In the genomic region with DNA sequence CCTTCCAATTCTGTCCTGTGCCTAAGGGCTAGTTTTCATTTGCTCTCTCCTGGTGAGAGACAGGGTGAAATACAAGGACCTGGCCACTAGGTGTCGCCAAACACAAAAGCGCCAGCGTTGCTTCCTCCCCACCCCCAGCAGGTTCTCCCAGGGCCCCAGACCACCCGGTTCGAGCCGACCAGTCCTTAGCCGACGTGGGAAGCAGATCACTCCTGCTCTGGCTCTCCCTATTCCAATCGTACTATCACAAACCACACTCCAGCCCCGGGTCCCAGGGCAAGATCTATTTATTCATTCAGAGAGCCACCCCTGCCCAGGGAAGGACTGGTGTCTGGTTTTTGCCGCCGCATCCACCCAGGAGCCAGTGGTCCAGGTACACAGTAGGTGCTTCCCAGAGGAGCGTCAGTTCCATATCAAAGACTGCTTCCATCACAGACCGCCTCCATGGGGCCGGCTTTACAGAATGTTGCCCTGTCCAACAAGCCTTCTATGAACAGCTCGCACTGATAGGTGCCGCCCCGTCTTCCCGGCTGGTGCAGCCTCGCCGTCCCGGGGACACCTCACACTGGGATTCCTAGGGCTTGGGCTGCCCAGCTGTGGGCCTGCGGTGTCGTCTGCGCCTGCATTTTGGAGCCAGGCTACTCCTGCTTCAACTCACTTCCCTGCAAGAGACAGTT, we compare ENCODE assay signal across 1 cellular context.
TF ChIP-seq lines count a peak whose summit lies in the region.

No MANE protein-coding gene starts in this region.

TF ChIP-seq in HepG2, 621 proteins besides CTCF, POLR2A, EP300 and RAD21 (continued from another document and continues in another):
- TF ChIP-seq, protein P1, sequence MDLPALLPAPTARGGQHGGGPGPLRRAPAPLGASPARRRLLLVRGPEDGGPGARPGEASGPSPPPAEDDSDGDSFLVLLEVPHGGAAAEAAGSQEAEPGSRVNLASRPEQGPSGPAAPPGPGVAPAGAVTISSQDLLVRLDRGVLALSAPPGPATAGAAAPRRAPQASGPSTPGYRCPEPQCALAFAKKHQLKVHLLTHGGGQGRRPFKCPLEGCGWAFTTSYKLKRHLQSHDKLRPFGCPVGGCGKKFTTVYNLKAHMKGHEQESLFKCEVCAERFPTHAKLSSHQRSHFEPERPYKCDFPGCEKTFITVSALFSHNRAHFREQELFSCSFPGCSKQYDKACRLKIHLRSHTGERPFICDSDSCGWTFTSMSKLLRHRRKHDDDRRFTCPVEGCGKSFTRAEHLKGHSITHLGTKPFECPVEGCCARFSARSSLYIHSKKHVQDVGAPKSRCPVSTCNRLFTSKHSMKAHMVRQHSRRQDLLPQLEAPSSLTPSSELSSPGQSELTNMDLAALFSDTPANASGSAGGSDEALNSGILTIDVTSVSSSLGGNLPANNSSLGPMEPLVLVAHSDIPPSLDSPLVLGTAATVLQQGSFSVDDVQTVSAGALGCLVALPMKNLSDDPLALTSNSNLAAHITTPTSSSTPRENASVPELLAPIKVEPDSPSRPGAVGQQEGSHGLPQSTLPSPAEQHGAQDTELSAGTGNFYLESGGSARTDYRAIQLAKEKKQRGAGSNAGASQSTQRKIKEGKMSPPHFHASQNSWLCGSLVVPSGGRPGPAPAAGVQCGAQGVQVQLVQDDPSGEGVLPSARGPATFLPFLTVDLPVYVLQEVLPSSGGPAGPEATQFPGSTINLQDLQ (CRISPR knock-in tag; IDR thresholded peaks at IDR 0.05): no peak
- TF ChIP-seq FIP1L1 (IDR thresholded peaks at IDR 0.05; ENCODE audit: borderline replicate concordance, insufficient read depth, low read depth, low read length): no peak
- TF ChIP-seq ELF3 (CRISPR knock-in tag; IDR thresholded peaks at IDR 0.05): 0 out of 2 replicates have a peak, but pooled peaks have one; percentile 13
- peak; percentile 69; the same call in 1 of the 2 replicates for TF ChIP-seq ZBTB38 (CRISPR knock-in tag; IDR thresholded peaks at IDR 0.05)
- TF ChIP-seq, protein P2, sequence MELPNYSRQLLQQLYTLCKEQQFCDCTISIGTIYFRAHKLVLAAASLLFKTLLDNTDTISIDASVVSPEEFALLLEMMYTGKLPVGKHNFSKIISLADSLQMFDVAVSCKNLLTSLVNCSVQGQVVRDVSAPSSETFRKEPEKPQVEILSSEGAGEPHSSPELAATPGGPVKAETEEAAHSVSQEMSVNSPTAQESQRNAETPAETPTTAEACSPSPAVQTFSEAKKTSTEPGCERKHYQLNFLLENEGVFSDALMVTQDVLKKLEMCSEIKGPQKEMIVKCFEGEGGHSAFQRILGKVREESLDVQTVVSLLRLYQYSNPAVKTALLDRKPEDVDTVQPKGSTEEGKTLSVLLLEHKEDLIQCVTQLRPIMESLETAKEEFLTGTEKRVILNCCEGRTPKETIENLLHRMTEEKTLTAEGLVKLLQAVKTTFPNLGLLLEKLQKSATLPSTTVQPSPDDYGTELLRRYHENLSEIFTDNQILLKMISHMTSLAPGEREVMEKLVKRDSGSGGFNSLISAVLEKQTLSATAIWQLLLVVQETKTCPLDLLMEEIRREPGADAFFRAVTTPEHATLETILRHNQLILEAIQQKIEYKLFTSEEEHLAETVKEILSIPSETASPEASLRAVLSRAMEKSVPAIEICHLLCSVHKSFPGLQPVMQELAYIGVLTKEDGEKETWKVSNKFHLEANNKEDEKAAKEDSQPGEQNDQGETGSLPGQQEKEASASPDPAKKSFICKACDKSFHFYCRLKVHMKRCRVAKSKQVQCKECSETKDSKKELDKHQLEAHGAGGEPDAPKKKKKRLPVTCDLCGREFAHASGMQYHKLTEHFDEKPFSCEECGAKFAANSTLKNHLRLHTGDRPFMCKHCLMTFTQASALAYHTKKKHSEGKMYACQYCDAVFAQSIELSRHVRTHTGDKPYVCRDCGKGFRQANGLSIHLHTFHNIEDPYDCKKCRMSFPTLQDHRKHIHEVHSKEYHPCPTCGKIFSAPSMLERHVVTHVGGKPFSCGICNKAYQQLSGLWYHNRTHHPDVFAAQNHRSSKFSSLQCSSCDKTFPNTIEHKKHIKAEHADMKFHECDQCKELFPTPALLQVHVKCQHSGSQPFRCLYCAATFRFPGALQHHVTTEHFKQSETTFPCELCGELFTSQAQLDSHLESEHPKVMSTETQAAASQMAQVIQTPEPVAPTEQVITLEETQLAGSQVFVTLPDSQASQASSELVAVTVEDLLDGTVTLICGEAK (IDR thresholded peaks at IDR 0.05): no peak
- TF ChIP-seq, protein P2 (CRISPR knock-in tag; IDR thresholded peaks at IDR 0.05): no peak
- TF ChIP-seq, protein P3, sequence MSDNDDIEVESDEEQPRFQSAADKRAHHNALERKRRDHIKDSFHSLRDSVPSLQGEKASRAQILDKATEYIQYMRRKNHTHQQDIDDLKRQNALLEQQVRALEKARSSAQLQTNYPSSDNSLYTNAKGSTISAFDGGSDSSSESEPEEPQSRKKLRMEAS (IDR thresholded peaks at IDR 0.05): peak; percentile 15; the same call in 1 of the 2 replicates
- TF ChIP-seq, protein P4, sequence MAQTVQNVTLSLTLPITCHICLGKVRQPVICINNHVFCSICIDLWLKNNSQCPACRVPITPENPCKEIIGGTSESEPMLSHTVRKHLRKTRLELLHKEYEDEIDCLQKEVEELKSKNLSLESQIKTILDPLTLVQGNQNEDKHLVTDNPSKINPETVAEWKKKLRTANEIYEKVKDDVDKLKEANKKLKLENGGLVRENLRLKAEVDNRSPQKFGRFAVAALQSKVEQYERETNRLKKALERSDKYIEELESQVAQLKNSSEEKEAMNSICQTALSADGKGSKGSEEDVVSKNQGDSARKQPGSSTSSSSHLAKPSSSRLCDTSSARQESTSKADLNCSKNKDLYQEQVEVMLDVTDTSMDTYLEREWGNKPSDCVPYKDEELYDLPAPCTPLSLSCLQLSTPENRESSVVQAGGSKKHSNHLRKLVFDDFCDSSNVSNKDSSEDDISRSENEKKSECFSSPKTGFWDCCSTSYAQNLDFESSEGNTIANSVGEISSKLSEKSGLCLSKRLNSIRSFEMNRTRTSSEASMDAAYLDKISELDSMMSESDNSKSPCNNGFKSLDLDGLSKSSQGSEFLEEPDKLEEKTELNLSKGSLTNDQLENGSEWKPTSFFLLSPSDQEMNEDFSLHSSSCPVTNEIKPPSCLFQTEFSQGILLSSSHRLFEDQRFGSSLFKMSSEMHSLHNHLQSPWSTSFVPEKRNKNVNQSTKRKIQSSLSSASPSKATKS (CRISPR knock-in tag; IDR thresholded peaks at IDR 0.05): no peak
- TF ChIP-seq, protein P5, sequence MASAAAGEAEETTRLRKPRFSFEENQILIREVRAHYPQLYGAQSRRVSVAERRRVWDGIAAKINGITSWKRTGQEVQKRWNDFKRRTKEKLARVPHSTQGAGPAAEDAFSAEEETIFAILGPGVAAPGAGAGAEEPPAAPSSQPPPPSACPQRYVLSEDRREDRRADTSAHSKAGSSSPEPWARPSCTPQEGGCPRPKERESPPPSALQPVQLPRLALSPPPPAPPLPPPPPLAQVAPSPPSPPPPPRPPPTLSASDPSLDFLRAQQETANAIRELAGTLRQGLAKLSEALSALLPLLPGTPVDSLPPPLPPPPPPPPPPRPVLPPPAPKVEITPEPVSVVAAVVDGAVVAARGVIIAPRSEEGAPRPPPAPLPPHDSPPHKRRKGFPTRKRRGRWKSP (CRISPR knock-in tag; IDR thresholded peaks at IDR 0.05): 0 out of 2 replicates have a peak, but pooled peaks have one; percentile 7
- TF ChIP-seq, protein P6, sequence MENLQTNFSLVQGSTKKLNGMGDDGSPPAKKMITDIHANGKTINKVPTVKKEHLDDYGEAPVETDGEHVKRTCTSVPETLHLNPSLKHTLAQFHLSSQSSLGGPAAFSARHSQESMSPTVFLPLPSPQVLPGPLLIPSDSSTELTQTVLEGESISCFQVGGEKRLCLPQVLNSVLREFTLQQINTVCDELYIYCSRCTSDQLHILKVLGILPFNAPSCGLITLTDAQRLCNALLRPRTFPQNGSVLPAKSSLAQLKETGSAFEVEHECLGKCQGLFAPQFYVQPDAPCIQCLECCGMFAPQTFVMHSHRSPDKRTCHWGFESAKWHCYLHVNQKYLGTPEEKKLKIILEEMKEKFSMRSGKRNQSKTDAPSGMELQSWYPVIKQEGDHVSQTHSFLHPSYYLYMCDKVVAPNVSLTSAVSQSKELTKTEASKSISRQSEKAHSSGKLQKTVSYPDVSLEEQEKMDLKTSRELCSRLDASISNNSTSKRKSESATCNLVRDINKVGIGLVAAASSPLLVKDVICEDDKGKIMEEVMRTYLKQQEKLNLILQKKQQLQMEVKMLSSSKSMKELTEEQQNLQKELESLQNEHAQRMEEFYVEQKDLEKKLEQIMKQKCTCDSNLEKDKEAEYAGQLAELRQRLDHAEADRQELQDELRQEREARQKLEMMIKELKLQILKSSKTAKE (CRISPR knock-in tag; IDR thresholded peaks at IDR 0.05; ENCODE audit: borderline replicate concordance): no peak
- TF ChIP-seq ZNF251 (CRISPR knock-in tag; IDR thresholded peaks at IDR 0.05): no peak
- TF ChIP-seq ZSCAN29 (CRISPR knock-in tag; conservative IDR thresholded peaks at IDR 0.05): no peak
- TF ChIP-seq YEATS2 (CRISPR knock-in tag; IDR thresholded peaks at IDR 0.05; ENCODE audit: borderline replicate concordance): peak; percentile 21; the same call in 1 of the 2 replicates
- TF ChIP-seq, protein P7, sequence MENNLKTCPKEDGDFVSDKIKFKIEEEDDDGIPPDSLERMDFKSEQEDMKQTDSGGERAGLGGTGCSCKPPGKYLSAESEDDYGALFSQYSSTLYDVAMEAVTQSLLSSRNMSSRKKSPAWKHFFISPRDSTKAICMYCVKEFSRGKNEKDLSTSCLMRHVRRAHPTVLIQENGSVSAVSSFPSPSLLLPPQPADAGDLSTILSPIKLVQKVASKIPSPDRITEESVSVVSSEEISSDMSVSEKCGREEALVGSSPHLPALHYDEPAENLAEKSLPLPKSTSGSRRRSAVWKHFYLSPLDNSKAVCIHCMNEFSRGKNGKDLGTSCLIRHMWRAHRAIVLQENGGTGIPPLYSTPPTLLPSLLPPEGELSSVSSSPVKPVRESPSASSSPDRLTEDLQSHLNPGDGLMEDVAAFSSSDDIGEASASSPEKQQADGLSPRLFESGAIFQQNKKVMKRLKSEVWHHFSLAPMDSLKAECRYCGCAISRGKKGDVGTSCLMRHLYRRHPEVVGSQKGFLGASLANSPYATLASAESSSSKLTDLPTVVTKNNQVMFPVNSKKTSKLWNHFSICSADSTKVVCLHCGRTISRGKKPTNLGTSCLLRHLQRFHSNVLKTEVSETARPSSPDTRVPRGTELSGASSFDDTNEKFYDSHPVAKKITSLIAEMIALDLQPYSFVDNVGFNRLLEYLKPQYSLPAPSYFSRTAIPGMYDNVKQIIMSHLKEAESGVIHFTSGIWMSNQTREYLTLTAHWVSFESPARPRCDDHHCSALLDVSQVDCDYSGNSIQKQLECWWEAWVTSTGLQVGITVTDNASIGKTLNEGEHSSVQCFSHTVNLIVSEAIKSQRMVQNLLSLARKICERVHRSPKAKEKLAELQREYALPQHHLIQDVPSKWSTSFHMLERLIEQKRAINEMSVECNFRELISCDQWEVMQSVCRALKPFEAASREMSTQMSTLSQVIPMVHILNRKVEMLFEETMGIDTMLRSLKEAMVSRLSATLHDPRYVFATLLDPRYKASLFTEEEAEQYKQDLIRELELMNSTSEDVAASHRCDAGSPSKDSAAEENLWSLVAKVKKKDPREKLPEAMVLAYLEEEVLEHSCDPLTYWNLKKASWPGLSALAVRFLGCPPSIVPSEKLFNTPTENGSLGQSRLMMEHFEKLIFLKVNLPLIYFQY (CRISPR knock-in tag; IDR thresholded peaks at IDR 0.05; ENCODE audit: borderline replicate concordance): no peak
- TF ChIP-seq ZNF354B (CRISPR knock-in tag; IDR thresholded peaks at IDR 0.05): no peak
- TF ChIP-seq MTA3 (CRISPR knock-in tag; IDR thresholded peaks at IDR 0.05): no peak
- TF ChIP-seq, protein P8, sequence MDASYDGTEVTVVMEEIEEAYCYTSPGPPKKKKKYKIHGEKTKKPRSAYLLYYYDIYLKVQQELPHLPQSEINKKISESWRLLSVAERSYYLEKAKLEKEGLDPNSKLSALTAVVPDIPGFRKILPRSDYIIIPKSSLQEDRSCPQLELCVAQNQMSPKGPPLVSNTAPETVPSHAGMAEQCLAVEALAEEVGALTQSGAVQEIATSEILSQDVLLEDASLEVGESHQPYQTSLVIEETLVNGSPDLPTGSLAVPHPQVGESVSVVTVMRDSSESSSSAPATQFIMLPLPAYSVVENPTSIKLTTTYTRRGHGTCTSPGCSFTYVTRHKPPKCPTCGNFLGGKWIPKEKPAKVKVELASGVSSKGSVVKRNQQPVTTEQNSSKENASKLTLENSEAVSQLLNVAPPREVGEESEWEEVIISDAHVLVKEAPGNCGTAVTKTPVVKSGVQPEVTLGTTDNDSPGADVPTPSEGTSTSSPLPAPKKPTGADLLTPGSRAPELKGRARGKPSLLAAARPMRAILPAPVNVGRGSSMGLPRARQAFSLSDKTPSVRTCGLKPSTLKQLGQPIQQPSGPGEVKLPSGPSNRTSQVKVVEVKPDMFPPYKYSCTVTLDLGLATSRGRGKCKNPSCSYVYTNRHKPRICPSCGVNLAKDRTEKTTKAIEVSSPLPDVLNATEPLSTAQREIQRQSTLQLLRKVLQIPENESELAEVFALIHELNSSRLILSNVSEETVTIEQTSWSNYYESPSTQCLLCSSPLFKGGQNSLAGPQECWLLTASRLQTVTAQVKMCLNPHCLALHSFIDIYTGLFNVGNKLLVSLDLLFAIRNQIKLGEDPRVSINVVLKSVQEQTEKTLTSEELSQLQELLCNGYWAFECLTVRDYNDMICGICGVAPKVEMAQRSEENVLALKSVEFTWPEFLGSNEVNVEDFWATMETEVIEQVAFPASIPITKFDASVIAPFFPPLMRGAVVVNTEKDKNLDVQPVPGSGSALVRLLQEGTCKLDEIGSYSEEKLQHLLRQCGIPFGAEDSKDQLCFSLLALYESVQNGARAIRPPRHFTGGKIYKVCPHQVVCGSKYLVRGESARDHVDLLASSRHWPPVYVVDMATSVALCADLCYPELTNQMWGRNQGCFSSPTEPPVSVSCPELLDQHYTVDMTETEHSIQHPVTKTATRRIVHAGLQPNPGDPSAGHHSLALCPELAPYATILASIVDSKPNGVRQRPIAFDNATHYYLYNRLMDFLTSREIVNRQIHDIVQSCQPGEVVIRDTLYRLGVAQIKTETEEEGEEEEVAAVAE (CRISPR knock-in tag; IDR thresholded peaks at IDR 0.05; ENCODE audit: borderline replicate concordance): no peak
- no peak for TF ChIP-seq EED (CRISPR knock-in tag; IDR thresholded peaks at IDR 0.05)
- TF ChIP-seq FOXC1 (CRISPR knock-in tag; IDR thresholded peaks at IDR 0.05; ENCODE audit: borderline replicate concordance): no peak
